8 cellular contexts compared by ENCODE assay signal in the genomic region with DNA sequence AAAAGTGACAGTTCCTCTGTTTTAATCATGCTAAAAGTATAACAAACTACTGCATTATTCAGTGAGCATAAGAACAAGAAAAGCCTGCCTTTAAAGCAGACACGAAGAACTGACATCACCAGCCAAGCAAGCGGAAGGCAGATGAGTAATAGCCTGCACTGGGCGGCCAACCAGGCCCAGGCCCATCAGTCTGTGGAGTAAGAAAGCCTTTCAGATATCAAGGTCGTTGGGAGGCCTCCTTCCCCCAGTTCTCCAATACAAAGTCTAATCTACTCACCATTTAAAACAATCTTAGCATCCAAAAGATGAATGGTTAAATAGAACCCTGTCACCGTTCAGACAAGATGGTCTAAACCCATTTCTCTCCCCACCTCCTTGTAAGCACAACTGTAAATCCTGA.
A peak's percentile ranks its signal among the peaks of the same experiment; 100 is the strongest.
DNase-seq lines count a peak whose midpoint lies in the region; ATAC-seq and TF ChIP-seq lines count a peak whose summit lies in the region.

No MANE protein-coding gene starts in this region.

- H3K36me3 ChIP-seq in neural progenitor cell: no peaks in the 10 kb centered on the region
- H3K36me3 ChIP-seq in CD8-positive, alpha-beta memory T cell (ENCODE audit: insufficient read depth, low read length): no peaks in the 10 kb centered on the region

- CTCF ChIA-PET in CD8-positive, alpha-beta memory T cell (lab: Charles Lee): no interaction called here

- peaks cover 38% of the 10 kb centered on the region for H3F3A ChIP-seq in neural progenitor cell (ENCODE audit: low read depth)

- H3K27me3 ChIP-seq in neural progenitor cell: no peaks in the 10 kb centered on the region
- no peaks in the 10 kb centered on the region for H3K27me3 ChIP-seq in CD8-positive, alpha-beta memory T cell (ENCODE audit: insufficient read depth, low read length, poor library complexity, severe bottlenecking)

- no peak overlapping the region for H3K27ac ChIP-seq in neural progenitor cell
- no peak overlapping the region for H3K27ac ChIP-seq in CD8-positive, alpha-beta memory T cell (ENCODE audit: low read depth, low read length)

- DNase-seq in NOMO-1 treated with DMSO at 0.1 percent for 48 hours (lab: John Stamatoyannopoulos, UW; ENCODE audit: unreplicated experiment) (peak; percentile 72), fibroblast of gingiva (ENCODE audit: low read depth) (peak; percentile 83), neural progenitor cell (ENCODE audit: low spot score) (peak; percentile 19), NCI-H1092 (lab: John Stamatoyannopoulos, UW) (no peak), NCI-H146 (lab: John Stamatoyannopoulos, UW) (no peak)
- DNase-seq in NK-92 treated with Interleukin-12 subunit alpha and Interleukin-12 subunit beta, amount 100 ng/mL, for 24 hours (lab: John Stamatoyannopoulos, UW): no peak
- DNase-seq in CD8-positive, alpha-beta memory T cell: no peak

- H3K9me3 Mint-ChIP-seq in neural progenitor cell: no peaks in the 10 kb centered on the region
- no peaks in the 10 kb centered on the region for H3K9me3 Mint-ChIP-seq in CD8-positive, alpha-beta memory T cell

- H3K9me3 ChIP-seq in neural progenitor cell (ENCODE audit: low read depth): no peaks in the 10 kb centered on the region
- H3K9me3 ChIP-seq in CD8-positive, alpha-beta memory T cell (ENCODE audit: low read length): no peaks in the 10 kb centered on the region

- peaks cover 43% of the 10 kb centered on the region for H3K4me1 ChIP-seq in neural progenitor cell
- no peaks in the 10 kb centered on the region for H3K4me1 ChIP-seq in CD8-positive, alpha-beta memory T cell (ENCODE audit: insufficient read depth, low read length)

- H3K4me1 Mint-ChIP-seq in neural progenitor cell: peaks cover 43% of the 10 kb centered on the region
- no peaks in the 10 kb centered on the region for H3K4me1 Mint-ChIP-seq in CD8-positive, alpha-beta memory T cell

- ATAC-seq in GM18511 (IDR thresholded peaks at IDR 0.05; ENCODE audit: unreplicated experiment): peak; percentile 68

- no peak overlapping the region for H3K9ac ChIP-seq in neural progenitor cell

- no peaks in the 10 kb centered on the region for H3K36me3 Mint-ChIP-seq in neural progenitor cell
- H3K36me3 Mint-ChIP-seq in CD8-positive, alpha-beta memory T cell: no peaks in the 10 kb centered on the region

- no peak overlapping the region for H3K4me3 ChIP-seq in neural progenitor cell
- no peak overlapping the region for H3K4me3 ChIP-seq in CD8-positive, alpha-beta memory T cell (ENCODE audit: low read length)

- TF ChIP-seq CTCF in neural progenitor cell (IDR thresholded peaks at IDR 0.05): no peak

- peak overlapping the region; percentile 65 for H3K4me2 ChIP-seq in neural progenitor cell

- no peaks in the 10 kb centered on the region for H3K79me2 ChIP-seq in neural progenitor cell (ENCODE audit: low read depth)

- H4K20me1 ChIP-seq in neural progenitor cell (ENCODE audit: low read depth): no peaks in the 10 kb centered on the region

- H3K4me3 Mint-ChIP-seq in neural progenitor cell: no peak overlapping the region
- no peak overlapping the region for H3K4me3 Mint-ChIP-seq in CD8-positive, alpha-beta memory T cell

- H2AFZ ChIP-seq in neural progenitor cell (replicated peaks): peak overlapping the region; percentile 94

- H3K27ac Mint-ChIP-seq in neural progenitor cell: no peak overlapping the region
- no peak overlapping the region for H3K27ac Mint-ChIP-seq in CD8-positive, alpha-beta memory T cell

- POLR2A ChIA-PET in CD8-positive, alpha-beta memory T cell (lab: Charles Lee): no interaction called here

- H3K27me3 Mint-ChIP-seq in neural progenitor cell (ENCODE audit: insufficient read depth, low read depth): no peaks in the 10 kb centered on the region
- no peaks in the 10 kb centered on the region for H3K27me3 Mint-ChIP-seq in CD8-positive, alpha-beta memory T cell

Comparison
In these comparisons a context has a peak if more than half of its experiments do, and no peak if none do; other contexts are left out.
1. DNase-seq: peak in NOMO-1 treated with DMSO at 0.1 percent for 48 hours (single experiment), fibroblast of gingiva (single experiment) and neural progenitor cell (single experiment); none in NK-92 treated with Interleukin-12 subunit alpha and Interleukin-12 subunit beta, amount 100 ng/mL, for 24 hours (single experiment), NCI-H1092 (single experiment), CD8-positive, alpha-beta memory T cell (0 of 5) and NCI-H146 (single experiment).